In the genomic region with DNA sequence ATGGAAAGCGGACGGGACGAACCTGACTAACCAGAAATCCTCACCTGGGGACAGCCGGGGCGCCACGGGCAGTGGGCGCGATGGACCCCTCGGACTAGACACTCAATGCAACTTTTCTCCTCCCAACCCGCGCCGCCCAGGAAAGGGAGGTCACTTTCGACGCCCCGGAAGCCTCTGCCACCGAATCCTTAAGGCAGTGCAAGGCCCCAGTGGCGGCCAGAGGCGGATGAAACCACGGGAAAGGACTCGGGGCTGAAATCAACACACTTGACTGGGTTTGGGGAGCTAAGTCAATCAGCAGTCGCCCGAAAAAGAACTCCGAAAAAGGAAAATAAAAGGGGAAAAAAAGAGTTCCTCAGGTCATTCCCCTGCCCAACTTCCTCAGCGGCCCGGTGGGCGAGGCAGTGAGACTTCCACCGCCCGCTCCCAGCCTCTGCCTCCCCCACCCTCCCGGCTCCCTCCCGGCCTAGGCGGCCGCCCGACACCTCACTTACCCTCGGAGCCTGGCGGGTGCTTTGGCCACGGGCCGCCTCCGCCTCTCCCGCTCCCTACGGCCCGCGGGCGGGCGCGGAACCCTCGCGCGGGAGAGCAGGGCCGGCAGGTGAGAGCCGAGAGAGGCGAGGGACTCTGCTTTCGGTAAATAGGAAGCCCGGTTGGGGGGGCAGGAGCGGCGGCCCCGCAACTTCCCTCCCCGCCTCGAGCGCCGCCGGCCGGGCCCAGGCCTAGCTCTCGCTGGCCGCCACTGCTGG, we compare ENCODE assay signal across 2 cellular contexts.
TF ChIP-seq lines count a peak whose summit lies in the region.

No MANE protein-coding gene starts in this region.

TF ChIP-seq in WTC11, 78 proteins besides CTCF, POLR2A, EP300 and RAD21 (continued from another document and continues in another):
- TF ChIP-seq PREB (CRISPR knock-in tag; IDR thresholded peaks at IDR 0.05; ENCODE audit: borderline replicate concordance) (no peak), E2F1 (CRISPR knock-in tag; IDR thresholded peaks at IDR 0.05) (no peak), MYBL2 (CRISPR knock-in tag; IDR thresholded peaks at IDR 0.05) (no peak), ZNF317 (CRISPR knock-in tag; IDR thresholded peaks at IDR 0.05; ENCODE audit: borderline replicate concordance, low read depth) (0 out of 2 replicates have a peak, but pooled peaks have one; percentile 9), ZNF121 (CRISPR knock-in tag; IDR thresholded peaks at IDR 0.05) (no peak), SMAD4 (CRISPR knock-in tag; IDR thresholded peaks at IDR 0.05) (0 out of 2 replicates have a peak, but pooled peaks have one; percentile 48)
- TF ChIP-seq, protein P1, sequence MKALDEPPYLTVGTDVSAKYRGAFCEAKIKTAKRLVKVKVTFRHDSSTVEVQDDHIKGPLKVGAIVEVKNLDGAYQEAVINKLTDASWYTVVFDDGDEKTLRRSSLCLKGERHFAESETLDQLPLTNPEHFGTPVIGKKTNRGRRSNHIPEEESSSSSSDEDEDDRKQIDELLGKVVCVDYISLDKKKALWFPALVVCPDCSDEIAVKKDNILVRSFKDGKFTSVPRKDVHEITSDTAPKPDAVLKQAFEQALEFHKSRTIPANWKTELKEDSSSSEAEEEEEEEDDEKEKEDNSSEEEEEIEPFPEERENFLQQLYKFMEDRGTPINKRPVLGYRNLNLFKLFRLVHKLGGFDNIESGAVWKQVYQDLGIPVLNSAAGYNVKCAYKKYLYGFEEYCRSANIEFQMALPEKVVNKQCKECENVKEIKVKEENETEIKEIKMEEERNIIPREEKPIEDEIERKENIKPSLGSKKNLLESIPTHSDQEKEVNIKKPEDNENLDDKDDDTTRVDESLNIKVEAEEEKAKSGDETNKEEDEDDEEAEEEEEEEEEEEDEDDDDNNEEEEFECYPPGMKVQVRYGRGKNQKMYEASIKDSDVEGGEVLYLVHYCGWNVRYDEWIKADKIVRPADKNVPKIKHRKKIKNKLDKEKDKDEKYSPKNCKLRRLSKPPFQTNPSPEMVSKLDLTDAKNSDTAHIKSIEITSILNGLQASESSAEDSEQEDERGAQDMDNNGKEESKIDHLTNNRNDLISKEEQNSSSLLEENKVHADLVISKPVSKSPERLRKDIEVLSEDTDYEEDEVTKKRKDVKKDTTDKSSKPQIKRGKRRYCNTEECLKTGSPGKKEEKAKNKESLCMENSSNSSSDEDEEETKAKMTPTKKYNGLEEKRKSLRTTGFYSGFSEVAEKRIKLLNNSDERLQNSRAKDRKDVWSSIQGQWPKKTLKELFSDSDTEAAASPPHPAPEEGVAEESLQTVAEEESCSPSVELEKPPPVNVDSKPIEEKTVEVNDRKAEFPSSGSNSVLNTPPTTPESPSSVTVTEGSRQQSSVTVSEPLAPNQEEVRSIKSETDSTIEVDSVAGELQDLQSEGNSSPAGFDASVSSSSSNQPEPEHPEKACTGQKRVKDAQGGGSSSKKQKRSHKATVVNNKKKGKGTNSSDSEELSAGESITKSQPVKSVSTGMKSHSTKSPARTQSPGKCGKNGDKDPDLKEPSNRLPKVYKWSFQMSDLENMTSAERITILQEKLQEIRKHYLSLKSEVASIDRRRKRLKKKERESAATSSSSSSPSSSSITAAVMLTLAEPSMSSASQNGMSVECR (CRISPR knock-in tag; IDR thresholded peaks at IDR 0.05; ENCODE audit: borderline replicate concordance): no peak
- TF ChIP-seq, protein P2, sequence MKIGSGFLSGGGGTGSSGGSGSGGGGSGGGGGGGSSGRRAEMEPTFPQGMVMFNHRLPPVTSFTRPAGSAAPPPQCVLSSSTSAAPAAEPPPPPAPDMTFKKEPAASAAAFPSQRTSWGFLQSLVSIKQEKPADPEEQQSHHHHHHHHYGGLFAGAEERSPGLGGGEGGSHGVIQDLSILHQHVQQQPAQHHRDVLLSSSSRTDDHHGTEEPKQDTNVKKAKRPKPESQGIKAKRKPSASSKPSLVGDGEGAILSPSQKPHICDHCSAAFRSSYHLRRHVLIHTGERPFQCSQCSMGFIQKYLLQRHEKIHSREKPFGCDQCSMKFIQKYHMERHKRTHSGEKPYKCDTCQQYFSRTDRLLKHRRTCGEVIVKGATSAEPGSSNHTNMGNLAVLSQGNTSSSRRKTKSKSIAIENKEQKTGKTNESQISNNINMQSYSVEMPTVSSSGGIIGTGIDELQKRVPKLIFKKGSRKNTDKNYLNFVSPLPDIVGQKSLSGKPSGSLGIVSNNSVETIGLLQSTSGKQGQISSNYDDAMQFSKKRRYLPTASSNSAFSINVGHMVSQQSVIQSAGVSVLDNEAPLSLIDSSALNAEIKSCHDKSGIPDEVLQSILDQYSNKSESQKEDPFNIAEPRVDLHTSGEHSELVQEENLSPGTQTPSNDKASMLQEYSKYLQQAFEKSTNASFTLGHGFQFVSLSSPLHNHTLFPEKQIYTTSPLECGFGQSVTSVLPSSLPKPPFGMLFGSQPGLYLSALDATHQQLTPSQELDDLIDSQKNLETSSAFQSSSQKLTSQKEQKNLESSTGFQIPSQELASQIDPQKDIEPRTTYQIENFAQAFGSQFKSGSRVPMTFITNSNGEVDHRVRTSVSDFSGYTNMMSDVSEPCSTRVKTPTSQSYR (CRISPR knock-in tag; IDR thresholded peaks at IDR 0.05): no peak
- TF ChIP-seq, protein P3, sequence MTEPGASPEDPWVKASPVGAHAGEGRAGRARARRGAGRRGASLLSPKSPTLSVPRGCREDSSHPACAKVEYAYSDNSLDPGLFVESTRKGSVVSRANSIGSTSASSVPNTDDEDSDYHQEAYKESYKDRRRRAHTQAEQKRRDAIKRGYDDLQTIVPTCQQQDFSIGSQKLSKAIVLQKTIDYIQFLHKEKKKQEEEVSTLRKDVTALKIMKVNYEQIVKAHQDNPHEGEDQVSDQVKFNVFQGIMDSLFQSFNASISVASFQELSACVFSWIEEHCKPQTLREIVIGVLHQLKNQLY (CRISPR knock-in tag; IDR thresholded peaks at IDR 0.05): peak; percentile 58; the same call in 1 of the 2 replicates

TF ChIP-seq in HepG2, 621 proteins besides CTCF, POLR2A, EP300 and RAD21 (continued from another document and continues in another):
- TF ChIP-seq, protein P4, sequence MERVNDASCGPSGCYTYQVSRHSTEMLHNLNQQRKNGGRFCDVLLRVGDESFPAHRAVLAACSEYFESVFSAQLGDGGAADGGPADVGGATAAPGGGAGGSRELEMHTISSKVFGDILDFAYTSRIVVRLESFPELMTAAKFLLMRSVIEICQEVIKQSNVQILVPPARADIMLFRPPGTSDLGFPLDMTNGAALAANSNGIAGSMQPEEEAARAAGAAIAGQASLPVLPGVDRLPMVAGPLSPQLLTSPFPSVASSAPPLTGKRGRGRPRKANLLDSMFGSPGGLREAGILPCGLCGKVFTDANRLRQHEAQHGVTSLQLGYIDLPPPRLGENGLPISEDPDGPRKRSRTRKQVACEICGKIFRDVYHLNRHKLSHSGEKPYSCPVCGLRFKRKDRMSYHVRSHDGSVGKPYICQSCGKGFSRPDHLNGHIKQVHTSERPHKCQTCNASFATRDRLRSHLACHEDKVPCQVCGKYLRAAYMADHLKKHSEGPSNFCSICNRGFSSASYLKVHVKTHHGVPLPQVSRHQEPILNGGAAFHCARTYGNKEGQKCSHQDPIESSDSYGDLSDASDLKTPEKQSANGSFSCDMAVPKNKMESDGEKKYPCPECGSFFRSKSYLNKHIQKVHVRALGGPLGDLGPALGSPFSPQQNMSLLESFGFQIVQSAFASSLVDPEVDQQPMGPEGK (CRISPR knock-in tag; IDR thresholded peaks at IDR 0.05): no peak
- TF ChIP-seq ZNF749 (CRISPR knock-in tag; IDR thresholded peaks at IDR 0.05; ENCODE audit: borderline replicate concordance) (no peak), TEAD3 (CRISPR knock-in tag; optimal IDR thresholded peaks at IDR 0.05; ENCODE audit: borderline replicate concordance) (no peak), NCOA2 (CRISPR knock-in tag; IDR thresholded peaks at IDR 0.05) (no peak), AGO2 (optimal IDR thresholded peaks at IDR 0.05; ENCODE audit: low read depth, low read length) (peak; percentile 91), GATAD2A (CRISPR knock-in tag; IDR thresholded peaks at IDR 0.05) (0 out of 2 replicates have a peak, but pooled peaks have one; percentile 14), TARDBP (CRISPR knock-in tag; IDR thresholded peaks at IDR 0.05) (no peak), KAT7 (CRISPR knock-in tag; IDR thresholded peaks at IDR 0.05; ENCODE audit: borderline replicate concordance) (peak; percentile 15; the same call in 1 of the 2 replicates), ZBTB7B (CRISPR knock-in tag; IDR thresholded peaks at IDR 0.05) (peak; percentile 63; the same call in 1 of the 2 replicates), ZNF431 (CRISPR knock-in tag; IDR thresholded peaks at IDR 0.05; ENCODE audit: borderline replicate concordance, low read depth) (peak; percentile 13; the same call in 1 of the 2 replicates), ZNF672 (CRISPR knock-in tag; IDR thresholded peaks at IDR 0.05) (no peak), HNRNPL (IDR thresholded peaks at IDR 0.05; ENCODE audit: low read depth, low read length) (0 out of 2 replicates have a peak, but pooled peaks have one; percentile 21), PITX1 (CRISPR knock-in tag; IDR thresholded peaks at IDR 0.05) (peak; percentile 22; the same call in 1 of the 2 replicates), IKZF4 (CRISPR knock-in tag; IDR thresholded peaks at IDR 0.05; ENCODE audit: borderline replicate concordance, low read depth, not compliant biosample characterization) (no peak), RARG (CRISPR knock-in tag; IDR thresholded peaks at IDR 0.05; ENCODE audit: low read depth) (0 out of 2 replicates have a peak, but pooled peaks have one; percentile 78), ZNF777 (CRISPR knock-in tag; IDR thresholded peaks at IDR 0.05) (0 out of 2 replicates have a peak, but pooled peaks have one; percentile 3), GABPA (IDR thresholded peaks at IDR 0.05; ENCODE audit: low read depth, low read length) (peak; percentile 38; the same call in 1 of the 2 replicates), GABPA (CRISPR knock-in tag; IDR thresholded peaks at IDR 0.05; ENCODE audit: low read depth) (peak; percentile 66), YY1 (IDR thresholded peaks at IDR 0.05; ENCODE audit: insufficient read depth, insufficient replicate concordance, low read depth, low read length) (peak; percentile 17), TCF7 (IDR thresholded peaks at IDR 0.05; ENCODE audit: low read depth) (no peak), RBM22 (optimal IDR thresholded peaks at IDR 0.05; ENCODE audit: low read length) (peak; percentile 23), ZSCAN30 (CRISPR knock-in tag; IDR thresholded peaks at IDR 0.05) (no peak), ZSCAN25 (CRISPR knock-in tag; IDR thresholded peaks at IDR 0.05) (0 out of 2 replicates have a peak, but pooled peaks have one; percentile 5), HNF1A (IDR thresholded peaks at IDR 0.05; ENCODE audit: low read depth) (no peak), HNF1A (CRISPR knock-in tag; IDR thresholded peaks at IDR 0.05; ENCODE audit: borderline replicate concordance) (no peak), IKZF1 (IDR thresholded peaks at IDR 0.05) (no peak), GFI1 (CRISPR knock-in tag; IDR thresholded peaks at IDR 0.05; ENCODE audit: borderline replicate concordance) (peak; percentile 68; the same call in 1 of the 2 replicates), KLF12 (CRISPR knock-in tag; IDR thresholded peaks at IDR 0.05; ENCODE audit: borderline replicate concordance) (0 out of 2 replicates have a peak, but pooled peaks have one; percentile 28), ZNF670 (CRISPR knock-in tag; IDR thresholded peaks at IDR 0.05; ENCODE audit: borderline replicate concordance) (no peak; the same call in 1 of the 2 replicates), DMAP1 (CRISPR knock-in tag; IDR thresholded peaks at IDR 0.05) (peak; percentile 36; the same call in 1 of the 2 replicates), ZMAT3 (CRISPR knock-in tag; conservative IDR thresholded peaks at IDR 0.05) (peak; percentile 40; the same call in 1 of the 2 replicates), ZNF558 (CRISPR knock-in tag; IDR thresholded peaks at IDR 0.05; ENCODE audit: borderline replicate concordance) (peak; percentile 30; the same call in 1 of the 2 replicates), NR2F6 (IDR thresholded peaks at IDR 0.05) (no peak), NR2F6 (CRISPR knock-in tag; IDR thresholded peaks at IDR 0.05) (peak; percentile 45; the same call in 1 of the 2 replicates)
- TF ChIP-seq, protein P5, sequence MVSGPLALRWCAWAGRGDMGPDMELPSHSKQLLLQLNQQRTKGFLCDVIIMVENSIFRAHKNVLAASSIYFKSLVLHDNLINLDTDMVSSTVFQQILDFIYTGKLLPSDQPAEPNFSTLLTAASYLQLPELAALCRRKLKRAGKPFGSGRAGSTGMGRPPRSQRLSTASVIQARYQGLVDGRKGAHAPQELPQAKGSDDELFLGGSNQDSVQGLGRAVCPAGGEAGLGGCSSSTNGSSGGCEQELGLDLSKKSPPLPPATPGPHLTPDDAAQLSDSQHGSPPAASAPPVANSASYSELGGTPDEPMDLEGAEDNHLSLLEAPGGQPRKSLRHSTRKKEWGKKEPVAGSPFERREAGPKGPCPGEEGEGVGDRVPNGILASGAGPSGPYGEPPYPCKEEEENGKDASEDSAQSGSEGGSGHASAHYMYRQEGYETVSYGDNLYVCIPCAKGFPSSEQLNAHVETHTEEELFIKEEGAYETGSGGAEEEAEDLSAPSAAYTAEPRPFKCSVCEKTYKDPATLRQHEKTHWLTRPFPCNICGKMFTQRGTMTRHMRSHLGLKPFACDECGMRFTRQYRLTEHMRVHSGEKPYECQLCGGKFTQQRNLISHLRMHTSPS (CRISPR knock-in tag; IDR thresholded peaks at IDR 0.05; ENCODE audit: low read depth): no peak
- TF ChIP-seq, protein P6, sequence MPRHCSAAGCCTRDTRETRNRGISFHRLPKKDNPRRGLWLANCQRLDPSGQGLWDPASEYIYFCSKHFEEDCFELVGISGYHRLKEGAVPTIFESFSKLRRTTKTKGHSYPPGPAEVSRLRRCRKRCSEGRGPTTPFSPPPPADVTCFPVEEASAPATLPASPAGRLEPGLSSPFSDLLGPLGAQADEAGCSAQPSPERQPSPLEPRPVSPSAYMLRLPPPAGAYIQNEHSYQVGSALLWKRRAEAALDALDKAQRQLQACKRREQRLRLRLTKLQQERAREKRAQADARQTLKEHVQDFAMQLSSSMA (CRISPR knock-in tag; IDR thresholded peaks at IDR 0.05): peak; percentile 64; the same call in 1 of the 2 replicates
